Comparison of ENCODE assay signal across 9 cellular contexts in the genomic region with DNA sequence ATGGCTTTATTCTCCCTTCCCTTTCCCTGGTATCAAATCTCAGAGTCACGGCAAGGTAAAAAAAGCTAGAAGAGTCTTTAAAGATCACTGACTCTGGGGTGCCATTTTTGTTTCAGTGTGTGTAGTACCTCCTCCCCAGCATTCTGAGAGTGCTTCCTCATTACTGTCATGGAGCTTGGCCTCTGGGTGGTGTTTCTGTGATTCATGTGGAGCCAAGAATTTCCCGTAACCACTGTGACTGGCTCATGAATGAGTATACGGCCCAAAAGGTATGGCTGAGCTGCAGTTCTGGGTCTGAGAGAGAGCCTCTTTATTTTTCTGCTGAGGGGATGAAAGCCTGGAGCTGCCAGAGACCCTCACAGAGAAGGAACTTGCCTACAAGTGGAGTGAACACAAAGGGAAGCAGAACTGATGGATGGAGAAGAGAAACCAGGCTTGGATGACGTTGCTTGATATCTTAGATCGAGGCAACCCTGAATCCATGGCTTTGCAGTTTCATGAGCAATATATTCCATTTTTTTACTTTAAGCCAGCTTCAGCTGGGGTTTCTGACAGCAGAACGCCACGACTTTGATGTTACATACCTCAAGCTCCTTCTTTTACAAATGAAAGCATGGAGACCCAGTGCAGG.
DNase-seq lines count a peak whose midpoint lies in the region; ATAC-seq, FAIRE-seq and TF ChIP-seq lines count a peak whose summit lies in the region.
"Had no signal": no experiment of that assay in that cellular context is flagged by ENCODE, and none has a peak within 500 bp of the region (broad histone marks: within the 10 kb centered on the region; RNA-seq: fewer than 3 reads in every experiment).

No MANE protein-coding gene starts in this region.

- peak; percentile 24 for ATAC-seq in GM18505 (IDR thresholded peaks at IDR 0.05; ENCODE audit: unreplicated experiment)

- no peaks in the 10 kb centered on the region for H3K27me3 ChIP-seq in astrocyte (ENCODE audit: insufficient read depth, low read length)
- no peaks in the 10 kb centered on the region for H3K27me3 ChIP-seq in neural cell (ENCODE audit: insufficient read depth, low read depth, low read length)
- no peaks in the 10 kb centered on the region for H3K27me3 ChIP-seq in small intestine (ENCODE audit: control insufficient read depth in 2 of 2, insufficient read depth in 2 of 2, low read length in 2 of 2)

- 67 to 74% (median 69%) methylated on average over 7 of the region's 7 CpGs for WGBS in small intestine, 3 donors

- H3K27ac Mint-ChIP-seq in astrocyte (ENCODE audit: unreplicated experiment) (peak overlapping the region; percentile 77), type B pancreatic cell (no peak overlapping the region)

- H3K9ac ChIP-seq in astrocyte (ENCODE audit: low read length) (peak overlapping the region; percentile 42), neural cell (ENCODE audit: low read length) (peak overlapping the region; percentile 18)

- H3K79me2 ChIP-seq in astrocyte (ENCODE audit: insufficient read depth, low read length) (no peaks in the 10 kb centered on the region), neural cell (replicated peaks; ENCODE audit: insufficient read depth, low read length) (no peaks in the 10 kb centered on the region)

- no peak for TF ChIP-seq POLR2A in GM18505 (IDR thresholded peaks at IDR 0.05; ENCODE audit: borderline replicate concordance, extremely low read depth, insufficient read depth, insufficient read length)

- H3K36me3 Mint-ChIP-seq in astrocyte (ENCODE audit: low read depth, unreplicated experiment) (no peaks in the 10 kb centered on the region), type B pancreatic cell (no peaks in the 10 kb centered on the region)

- H3K27me3 Mint-ChIP-seq in astrocyte (ENCODE audit: low read depth, unreplicated experiment) (peaks cover 10% of the 10 kb centered on the region), type B pancreatic cell (peaks cover 35% of the 10 kb centered on the region)

- peaks cover 2% of the 10 kb centered on the region for H3K9me3 Mint-ChIP-seq in astrocyte (ENCODE audit: unreplicated experiment)
- H3K9me3 Mint-ChIP-seq in type B pancreatic cell = peaks cover 4% of the 10 kb centered on the region

- H3K4me3 Mint-ChIP-seq in astrocyte (ENCODE audit: unreplicated experiment) (no peak overlapping the region), type B pancreatic cell (no peak overlapping the region)

- no peaks in the 10 kb centered on the region for H3K9me2 ChIP-seq in neural cell (ENCODE audit: insufficient read depth, low read length)

- peak; percentile 72 for DNase-seq in HT1080 (ENCODE audit: low read depth)
- DNase-seq in astrocyte (ENCODE audit: low read depth) = peak; percentile 83
- DNase-seq in small intestine = no peak
- DNase-seq in COLO668 (lab: John Stamatoyannopoulos, UW; ENCODE audit: unreplicated experiment) = no peak
- DNase-seq in COR-L47 (lab: John Stamatoyannopoulos, UW) = no peak
- no peak for DNase-seq in type B pancreatic cell (ENCODE audit: extremely low spot score, unreplicated experiment)

- no peak for TF ChIP-seq EP300 in neural cell (conservative IDR thresholded peaks at IDR 0.05; ENCODE audit: poor library complexity, severe bottlenecking)

- no peaks in the 10 kb centered on the region for H3K9me3 ChIP-seq in astrocyte (ENCODE audit: insufficient read depth, low read depth, low read length)
- no peaks in the 10 kb centered on the region for H3K9me3 ChIP-seq in neural cell (ENCODE audit: low read length)
- H3K9me3 ChIP-seq in small intestine (ENCODE audit: control insufficient read depth, low read depth) = no peaks in the 10 kb centered on the region

- peaks cover 20% of the 10 kb centered on the region for H3K4me1 ChIP-seq in astrocyte (ENCODE audit: insufficient read depth, low read length)
- no peaks in the 10 kb centered on the region for H3K4me1 ChIP-seq in small intestine (ENCODE audit: control insufficient read depth in 2 of 2, insufficient read depth in 1 of 2, low read depth in 1 of 2, low read length in 1 of 2)

- no peaks in the 10 kb centered on the region for H3F3A ChIP-seq in neural cell (ENCODE audit: insufficient read depth, low read length, poor library complexity, severe bottlenecking)

- peak overlapping the region; percentile 67 for H2AFZ ChIP-seq in astrocyte (ENCODE audit: low read depth, low read length)
- peak overlapping the region; percentile 29 for H2AFZ ChIP-seq in neural cell (ENCODE audit: low read depth, low read length)

- H3K4me1 Mint-ChIP-seq in astrocyte (ENCODE audit: low read depth, unreplicated experiment) (peaks cover 18% of the 10 kb centered on the region), type B pancreatic cell (ENCODE audit: unreplicated experiment) (peaks cover 18% of the 10 kb centered on the region)

- H3K4me2 ChIP-seq in astrocyte (ENCODE audit: low read length) (peak overlapping the region; percentile 79), neural cell (ENCODE audit: low read length) (peak overlapping the region; percentile 15)

- no peak overlapping the region for H3K4me3 ChIP-seq in astrocyte (ENCODE audit: insufficient read depth, low read depth, low read length)
- H3K4me3 ChIP-seq in neural cell (ENCODE audit: low read length) = no peak overlapping the region
- H3K4me3 ChIP-seq in small intestine (ENCODE audit: low read depth in 1 of 2, low read length in 2 of 2) = no peak overlapping the region
- H3K4me3 ChIP-seq: cardiac muscle cell had no signal

- no peak for TF ChIP-seq RAD21 in neural cell (conservative IDR thresholded peaks at IDR 0.05)

- FAIRE-seq in astrocyte (lab: Jason Lieb, UNC) = no peak
- no peak for FAIRE-seq in small intestine (lab: Jason Lieb, UNC)

- TF ChIP-seq CTCF in astrocyte (IDR thresholded peaks at IDR 0.05; ENCODE audit: insufficient read depth, low read depth, low read length) = no peak
- no peak for TF ChIP-seq CTCF in neural cell (IDR thresholded peaks at IDR 0.05; ENCODE audit: poor library complexity, severe bottlenecking)
- no peak for TF ChIP-seq CTCF in type B pancreatic cell (conservative IDR thresholded peaks at IDR 0.05)

- H4K20me1 ChIP-seq in astrocyte (ENCODE audit: insufficient read depth, low read length) (no peaks in the 10 kb centered on the region), neural cell (ENCODE audit: insufficient read depth) (no peaks in the 10 kb centered on the region)

- no peaks in the 10 kb centered on the region for H3K36me3 ChIP-seq in astrocyte (ENCODE audit: insufficient read depth, low read length)
- no peaks in the 10 kb centered on the region for H3K36me3 ChIP-seq in neural cell (ENCODE audit: insufficient read depth, low read length)
- no peaks in the 10 kb centered on the region for H3K36me3 ChIP-seq in small intestine (ENCODE audit: control insufficient read depth in 2 of 2, insufficient read depth in 2 of 2, low read length in 2 of 2)
- H3K36me3 ChIP-seq: cardiac muscle cell had no signal

- H3K27ac ChIP-seq in astrocyte (ENCODE audit: low read depth, low read length) (peak overlapping the region; percentile 63), neural cell (ENCODE audit: low read length) (peak overlapping the region; percentile 81), small intestine (ENCODE audit: low read depth in 1 of 2, low read length in 1 of 2) (no peak overlapping the region)
- H3K27ac ChIP-seq: cardiac muscle cell had no signal

TF ChIP-seq in neural cell, 6 proteins besides CTCF, POLR2A, EP300 and RAD21:
- TF ChIP-seq, protein P1, sequence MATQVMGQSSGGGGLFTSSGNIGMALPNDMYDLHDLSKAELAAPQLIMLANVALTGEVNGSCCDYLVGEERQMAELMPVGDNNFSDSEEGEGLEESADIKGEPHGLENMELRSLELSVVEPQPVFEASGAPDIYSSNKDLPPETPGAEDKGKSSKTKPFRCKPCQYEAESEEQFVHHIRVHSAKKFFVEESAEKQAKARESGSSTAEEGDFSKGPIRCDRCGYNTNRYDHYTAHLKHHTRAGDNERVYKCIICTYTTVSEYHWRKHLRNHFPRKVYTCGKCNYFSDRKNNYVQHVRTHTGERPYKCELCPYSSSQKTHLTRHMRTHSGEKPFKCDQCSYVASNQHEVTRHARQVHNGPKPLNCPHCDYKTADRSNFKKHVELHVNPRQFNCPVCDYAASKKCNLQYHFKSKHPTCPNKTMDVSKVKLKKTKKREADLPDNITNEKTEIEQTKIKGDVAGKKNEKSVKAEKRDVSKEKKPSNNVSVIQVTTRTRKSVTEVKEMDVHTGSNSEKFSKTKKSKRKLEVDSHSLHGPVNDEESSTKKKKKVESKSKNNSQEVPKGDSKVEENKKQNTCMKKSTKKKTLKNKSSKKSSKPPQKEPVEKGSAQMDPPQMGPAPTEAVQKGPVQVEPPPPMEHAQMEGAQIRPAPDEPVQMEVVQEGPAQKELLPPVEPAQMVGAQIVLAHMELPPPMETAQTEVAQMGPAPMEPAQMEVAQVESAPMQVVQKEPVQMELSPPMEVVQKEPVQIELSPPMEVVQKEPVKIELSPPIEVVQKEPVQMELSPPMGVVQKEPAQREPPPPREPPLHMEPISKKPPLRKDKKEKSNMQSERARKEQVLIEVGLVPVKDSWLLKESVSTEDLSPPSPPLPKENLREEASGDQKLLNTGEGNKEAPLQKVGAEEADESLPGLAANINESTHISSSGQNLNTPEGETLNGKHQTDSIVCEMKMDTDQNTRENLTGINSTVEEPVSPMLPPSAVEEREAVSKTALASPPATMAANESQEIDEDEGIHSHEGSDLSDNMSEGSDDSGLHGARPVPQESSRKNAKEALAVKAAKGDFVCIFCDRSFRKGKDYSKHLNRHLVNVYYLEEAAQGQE (IDR thresholded peaks at IDR 0.05; ENCODE audit: borderline replicate concordance) = no peak
- TF ChIP-seq TAF1 (IDR thresholded peaks at IDR 0.05; ENCODE audit: low read depth) (no peak), POLR2AphosphoS5 (IDR thresholded peaks at IDR 0.05) (no peak), SMC3 (conservative IDR thresholded peaks at IDR 0.05; ENCODE audit: poor library complexity) (no peak), EZH2 (IDR thresholded peaks at IDR 0.05; ENCODE audit: borderline replicate concordance, insufficient read depth, low read length, poor library complexity, severe bottlenecking) (no peak), MXI1 (conservative IDR thresholded peaks at IDR 0.05; ENCODE audit: poor library complexity, severe bottlenecking) (no peak)

Comparison
In these comparisons a context has a peak if more than half of its experiments do, and no peak if none do; other contexts are left out.
1. DNase-seq: peak in HT1080 (single experiment) and astrocyte (single experiment); none in small intestine (single experiment), COLO668 (single experiment), COR-L47 (single experiment) and type B pancreatic cell (single experiment).
2. H3K27ac ChIP-seq: peak in astrocyte (single experiment) and neural cell (single experiment); none in small intestine (0 of 2).